2 cellular contexts compared by ENCODE assay signal in the genomic region with DNA sequence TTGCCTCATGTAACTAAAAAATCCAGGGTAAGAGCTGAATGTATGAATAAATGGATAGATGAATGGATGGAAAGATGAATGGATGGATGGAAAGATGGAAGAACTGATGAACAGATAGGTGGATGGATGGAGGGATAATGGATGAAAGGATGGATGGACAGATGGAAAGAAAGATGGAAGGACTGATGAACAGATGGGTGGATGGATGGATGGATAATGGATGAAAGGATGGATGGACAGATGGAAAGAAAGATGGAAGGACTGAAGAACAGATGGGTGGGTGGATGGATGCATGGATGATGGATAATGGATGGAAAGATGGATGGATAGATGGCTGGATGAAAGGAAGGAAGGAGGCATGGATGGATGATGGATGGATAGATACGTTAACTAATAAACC.
A peak's percentile ranks its signal among the peaks of the same experiment; 100 is the strongest.
TF ChIP-seq lines count a peak whose summit lies in the region.

No MANE protein-coding gene starts in this region.

TF ChIP-seq in HepG2, 621 proteins besides CTCF, POLR2A, EP300 and RAD21 (continues in another document):
- TF ChIP-seq HNF4A (CRISPR knock-in tag; IDR thresholded peaks at IDR 0.05) (no peak), ZNF512B (CRISPR knock-in tag; IDR thresholded peaks at IDR 0.05; ENCODE audit: borderline replicate concordance) (no peak), SYNCRIP (IDR thresholded peaks at IDR 0.05; ENCODE audit: insufficient read depth, low read depth, low read length) (no peak), ZNF567 (CRISPR knock-in tag; IDR thresholded peaks at IDR 0.05; ENCODE audit: borderline replicate concordance) (no peak), NBN (conservative IDR thresholded peaks at IDR 0.05) (0 out of 2 replicates have a peak, but pooled peaks have one; percentile 32), RFXAP (CRISPR knock-in tag; IDR thresholded peaks at IDR 0.05; ENCODE audit: borderline replicate concordance) (no peak), ZMAT3 (CRISPR knock-in tag; conservative IDR thresholded peaks at IDR 0.05) (no peak), WIZ (CRISPR knock-in tag; IDR thresholded peaks at IDR 0.05) (no peak), ASH2L (IDR thresholded peaks at IDR 0.05; ENCODE audit: insufficient read length, low read depth, low read length) (no peak), IKZF4 (CRISPR knock-in tag; IDR thresholded peaks at IDR 0.05; ENCODE audit: borderline replicate concordance, low read depth, not compliant biosample characterization) (no peak), ATM (IDR thresholded peaks at IDR 0.05; ENCODE audit: borderline replicate concordance) (0 out of 2 replicates have a peak, but pooled peaks have one; percentile 61), MIER3 (CRISPR knock-in tag; IDR thresholded peaks at IDR 0.05; ENCODE audit: borderline replicate concordance) (no peak), ETV5 (CRISPR knock-in tag; IDR thresholded peaks at IDR 0.05; ENCODE audit: borderline replicate concordance) (no peak), ZNF841 (CRISPR knock-in tag; IDR thresholded peaks at IDR 0.05; ENCODE audit: borderline replicate concordance) (no peak), PCBP2 (optimal IDR thresholded peaks at IDR 0.05; ENCODE audit: low read depth, low read length, poor library complexity, severe bottlenecking) (no peak), REL (CRISPR knock-in tag; conservative IDR thresholded peaks at IDR 0.05) (no peak), KLF12 (CRISPR knock-in tag; IDR thresholded peaks at IDR 0.05; ENCODE audit: borderline replicate concordance) (no peak), ZNF282 (IDR thresholded peaks at IDR 0.05; ENCODE audit: partially characterized antibody) (no peak), ZNF33A (CRISPR knock-in tag; IDR thresholded peaks at IDR 0.05; ENCODE audit: borderline replicate concordance) (no peak), ZNF713 (CRISPR knock-in tag; IDR thresholded peaks at IDR 0.05) (no peak), ZNF160 (CRISPR knock-in tag; IDR thresholded peaks at IDR 0.05) (no peak), ZNF772 (CRISPR knock-in tag; IDR thresholded peaks at IDR 0.05) (no peak), ZFY (CRISPR knock-in tag; IDR thresholded peaks at IDR 0.05) (no peak), ZBED4 (CRISPR knock-in tag; IDR thresholded peaks at IDR 0.05; ENCODE audit: borderline replicate concordance) (no peak), ZNF782 (CRISPR knock-in tag; IDR thresholded peaks at IDR 0.05; ENCODE audit: borderline replicate concordance) (no peak), PLRG1 (conservative IDR thresholded peaks at IDR 0.05) (0 out of 2 replicates have a peak, but pooled peaks have one; percentile 49), LCORL (IDR thresholded peaks at IDR 0.05) (no peak), LCORL (CRISPR knock-in tag; IDR thresholded peaks at IDR 0.05) (no peak), SRSF9 (IDR thresholded peaks at IDR 0.05; ENCODE audit: borderline replicate concordance, insufficient read depth, low read depth, low read length, poor library complexity, severe bottlenecking) (no peak), ZNF33B (CRISPR knock-in tag; IDR thresholded peaks at IDR 0.05) (no peak), FOXP1 (IDR thresholded peaks at IDR 0.05) (peak; percentile 47; the same call in 1 of the 2 replicates), FOXP1 (CRISPR knock-in tag; IDR thresholded peaks at IDR 0.05) (no peak), ATAD3A (CRISPR knock-in tag; IDR thresholded peaks at IDR 0.05) (no peak)

TF ChIP-seq in H1, 55 proteins besides CTCF, POLR2A, EP300 and RAD21:
- TF ChIP-seq TAF7 (optimal IDR thresholded peaks at IDR 0.05; ENCODE audit: borderline replicate concordance, low read depth, low read length) (no peak), CHD2 (IDR thresholded peaks at IDR 0.05; ENCODE audit: low read length) (no peak), CREB1 (IDR thresholded peaks at IDR 0.05) (no peak), RBBP5 (IDR thresholded peaks at IDR 0.05; ENCODE audit: borderline replicate concordance, low read depth, low read length) (no peak), ASH2L (IDR thresholded peaks at IDR 0.05; ENCODE audit: low read length) (no peak), TCF12 (IDR thresholded peaks at IDR 0.05; ENCODE audit: low read depth, low read length) (no peak), CHD1 (IDR thresholded peaks at IDR 0.05; ENCODE audit: low read depth, low read length) (no peak)
TF ChIP-seq in H1: peak in this region for 0.
